Comparison of ENCODE assay signal across 15 cellular contexts in the genomic region with DNA sequence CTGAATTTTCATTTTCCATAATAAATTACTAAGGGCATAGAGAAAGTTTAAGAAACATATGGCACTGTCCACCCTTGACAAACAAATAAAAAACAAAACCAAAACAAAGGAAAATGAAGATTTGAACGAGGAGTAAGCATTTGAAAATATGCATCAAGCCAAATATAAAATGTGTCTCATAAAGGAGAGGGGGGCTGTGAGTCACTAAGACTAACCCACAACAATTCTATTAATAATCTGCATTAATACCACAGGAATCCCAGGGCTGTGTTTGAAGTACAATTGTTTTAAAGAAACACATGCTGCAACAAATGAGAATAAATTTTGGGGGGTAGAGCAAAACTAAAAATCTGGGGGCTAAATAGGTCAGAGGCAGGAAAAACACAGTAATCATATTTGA. TPM values are rescaled to one million over a fixed set of nuclear protein-coding genes. Genes with fewer than 3 reads are reported as not detected.
A peak's percentile ranks its signal among the peaks of the same experiment; 100 is the strongest.
DNase-seq lines count a peak whose midpoint lies in the region; ATAC-seq and TF ChIP-seq lines count a peak whose summit lies in the region.
"Had no signal": no experiment of that assay in that cellular context is flagged by ENCODE, and none has a peak within 500 bp of the region (broad histone marks: within the 10 kb centered on the region; RNA-seq: fewer than 3 reads in every experiment).

No MANE protein-coding gene starts in this region.

- peaks cover 59% of the 10 kb centered on the region for H3K4me1 Mint-ChIP-seq in activated T-helper 17 cell treated with anti-CD3 and anti-CD28 coated beads, Interleukin-2, amount 50 U/mL, for 72 hours

- TF ChIP-seq RAD21 in IMR-90 (IDR thresholded peaks at IDR 0.05; ENCODE audit: low read length): no peak

- no peak overlapping the region for H4K91ac ChIP-seq in IMR-90 (ENCODE audit: insufficient read depth, low read depth, low read length)

- no peak overlapping the region for H3K56ac ChIP-seq in IMR-90 (ENCODE audit: extremely low read depth, insufficient read depth, low read length)

- no peak overlapping the region for H3K18ac ChIP-seq in IMR-90 (ENCODE audit: low read depth, low read length)

- ATAC-seq in IMR-90 (ENCODE audit: low read depth) (peak; percentile 42; the same call in 1 of the 2 replicates), HG03442 (IDR thresholded peaks at IDR 0.05; ENCODE audit: unreplicated experiment) (no peak)
- no peak for ATAC-seq in activated T-helper 17 cell treated with anti-CD3 and anti-CD28 coated beads, Interleukin-2, amount 50 U/mL, for 72 hours (replicated peaks)
- ATAC-seq: HCT116 had no signal

- H3K4me3 ChIP-seq in BLaER1: no peak overlapping the region
- H3K4me3 ChIP-seq in IMR-90 (ENCODE audit: insufficient read depth, low read depth, low read length): no peak overlapping the region
- H3K4me3 ChIP-seq: esophagus squamous epithelium had no signal

- H3K23ac ChIP-seq in IMR-90 (ENCODE audit: low read depth, low read length): no peak overlapping the region

- no peak overlapping the region for H2AK9ac ChIP-seq in IMR-90 (replicated peaks; ENCODE audit: low read depth, low read length, poor library complexity)

- H3K27ac ChIP-seq in BLaER1: peak overlapping the region; percentile 15
- H3K27ac ChIP-seq in IMR-90 (ENCODE audit: insufficient read depth, low read length): no peak overlapping the region
- H3K27ac ChIP-seq: esophagus squamous epithelium, WERI-Rb-1 had no signal

- in situ Hi-C loops in IMR-90 (cut with MboI; ENCODE audit: low sequenced_read_pairs): no loop called here

- H2BK15ac ChIP-seq in IMR-90 (ENCODE audit: low read depth, low read length): no peak overlapping the region

- H2AK5ac ChIP-seq in IMR-90 (ENCODE audit: low read depth, low read length): no peak overlapping the region

- no peaks in the 10 kb centered on the region for H4K20me1 ChIP-seq in BLaER1
- H4K20me1 ChIP-seq in IMR-90 (ENCODE audit: insufficient read depth, low read length): no peaks in the 10 kb centered on the region

- H3K79me1 ChIP-seq in IMR-90 (ENCODE audit: low read depth in 1 of 2, low read length in 2 of 2): no peaks in the 10 kb centered on the region

- WGBS in IMR-90 (ENCODE audit: extremely low coverage in 2 of 2, insufficient read length in 1 of 2), 2 experiments: no CpG with 5 or more reads among the region's 1 CpG

- no peak overlapping the region for H3K27ac Mint-ChIP-seq in activated T-helper 17 cell treated with anti-CD3 and anti-CD28 coated beads, Interleukin-2, amount 50 U/mL, for 72 hours

- H3K36me3 ChIP-seq in BLaER1: no peaks in the 10 kb centered on the region
- H3K36me3 ChIP-seq in IMR-90 (ENCODE audit: control insufficient read depth, insufficient read depth, low read length): no peaks in the 10 kb centered on the region
- H3K36me3 ChIP-seq: WERI-Rb-1 had no signal

- H3K14ac ChIP-seq in IMR-90 (replicated peaks; ENCODE audit: low read depth, low read length): no peak overlapping the region

- H3K9me3 ChIP-seq in BLaER1: peaks cover 13% of the 10 kb centered on the region
- H3K9me3 ChIP-seq in IMR-90 (ENCODE audit: control insufficient read depth, insufficient read depth, low read length): no peaks in the 10 kb centered on the region
- H3K9me3 ChIP-seq: esophagus squamous epithelium had no signal

- H3K4me2 ChIP-seq in BLaER1 (peak overlapping the region; percentile 44), IMR-90 (ENCODE audit: low read depth, low read length) (no peak overlapping the region)

- peaks cover 27% of the 10 kb centered on the region for H3K4me1 ChIP-seq in BLaER1
- H3K4me1 ChIP-seq in IMR-90 (ENCODE audit: control insufficient read depth, insufficient read depth, low read length): 0 out of 2 replicates have a peak, but pooled peaks cover 1% of the 10 kb centered on the region

- no peaks in the 10 kb centered on the region for H3K36me3 Mint-ChIP-seq in activated T-helper 17 cell treated with anti-CD3 and anti-CD28 coated beads, Interleukin-2, amount 50 U/mL, for 72 hours (ENCODE audit: low read depth)

- POLR2A ChIA-PET in IMR-90 (lab: Charles Lee; ENCODE audit: unreplicated experiment): no interaction called here

- no peak overlapping the region for H2BK120ac ChIP-seq in IMR-90 (ENCODE audit: low read depth, low read length)

- BruUV-seq in IMR-90 (replicated peaks; lab: Mats Ljungman, UMichigan): no TSS peak

- H3K9me1 ChIP-seq in IMR-90 (ENCODE audit: insufficient read depth, low read length): no peaks in the 10 kb centered on the region; the same call in 1 of the 2 replicates

- no peak overlapping the region for H2BK20ac ChIP-seq in IMR-90 (ENCODE audit: low read depth, low read length)

- no peak overlapping the region for H2AFZ ChIP-seq in IMR-90 (replicated peaks; ENCODE audit: low read length, poor library complexity)

- no peaks in the 10 kb centered on the region for H3K27me3 Mint-ChIP-seq in activated T-helper 17 cell treated with anti-CD3 and anti-CD28 coated beads, Interleukin-2, amount 50 U/mL, for 72 hours

- no peak overlapping the region for H4K5ac ChIP-seq in IMR-90 (ENCODE audit: low read depth, low read length)

- peaks cover 13% of the 10 kb centered on the region for H3K9me3 Mint-ChIP-seq in activated T-helper 17 cell treated with anti-CD3 and anti-CD28 coated beads, Interleukin-2, amount 50 U/mL, for 72 hours

- peak; percentile 50 for DNase-seq in IMR-90
- peak; percentile 62 for DNase-seq in hepatic stellate cell (ENCODE audit: low spot score)
- DNase-seq in NCI-H1105 (lab: John Stamatoyannopoulos, UW): no peak
- DNase-seq in NCI-H1930 (lab: John Stamatoyannopoulos, UW): no peak
- no peak for DNase-seq in NCI-H748 treated with DMSO at 0.1 percent for 48 hours (lab: John Stamatoyannopoulos, UW)
- DNase-seq: activated T-cell treated with anti-CD3 and anti-CD28 coated beads, Interleukin-2, amount 50 U/mL, for 1 hour; esophagus squamous epithelium; NCI-H1436; NCI-H69; stimulated activated naive CD4-positive, alpha-beta T cell; WERI-Rb-1 had no signal

- peak overlapping the region; percentile 87 for H3K4me3 Mint-ChIP-seq in activated T-helper 17 cell treated with anti-CD3 and anti-CD28 coated beads, Interleukin-2, amount 50 U/mL, for 72 hours

- CTCF ChIA-PET in IMR-90 (lab: Yijun Ruan, JAX): no interaction called here

- dilution Hi-C loops in IMR-90 (cut with HindIII; ENCODE audit: low sequenced_read_pairs, unreplicated experiment): no loop called here

- H3K27me3 ChIP-seq in BLaER1 (no peaks in the 10 kb centered on the region), IMR-90 (ENCODE audit: control insufficient read depth, insufficient read depth, low read length) (no peaks in the 10 kb centered on the region)
- H3K27me3 ChIP-seq: esophagus squamous epithelium had no signal

- H4K8ac ChIP-seq in IMR-90 (ENCODE audit: low read depth in 2 of 2, low read length in 2 of 2): no peak overlapping the region

- TF ChIP-seq CTCF in IMR-90 (conservative IDR thresholded peaks at IDR 0.05; ENCODE audit: low read depth, low read length): no peak

- no peak overlapping the region for H2BK5ac ChIP-seq in IMR-90 (ENCODE audit: low read depth, low read length, poor library complexity, severe bottlenecking)

- H3K9ac ChIP-seq in BLaER1 (no peak overlapping the region; the same call in 1 of the 2 replicates), IMR-90 (ENCODE audit: low read depth, low read length) (no peak overlapping the region)

- TF ChIP-seq POLR2A in IMR-90 (IDR thresholded peaks at IDR 0.05; ENCODE audit: low read depth, low read length): no peak

- intact Hi-C loops in IMR-90 (cut with micrococcal nuclease): no loop called here

- H3K4ac ChIP-seq in IMR-90 (ENCODE audit: low read depth, low read length): no peak overlapping the region

TF ChIP-seq in IMR-90, 13 proteins besides CTCF, POLR2A, EP300 and RAD21:
- TF ChIP-seq SMC3 (IDR thresholded peaks at IDR 0.05; ENCODE audit: low read depth, low read length): no peak

RNA-seq across cellular contexts. Expression of a gene that starts 53.8 kb away (rescaled TPM):
- 48.9 and 50.3 TPM in 2 replicates for total RNA-seq in IMR-90 (2012; rRNA removed)
- 5.7 and 7.5 TPM in 2 replicates for polyA plus RNA-seq in IMR-90 (2012; rRNA removed)
- polyA plus RNA-seq in IMR-90 (2012; cell fraction: cytosol; rRNA removed): 1.3 and 1.5 TPM in 2 replicates
- 1.6 and 9.7 TPM in 2 replicates for polyA plus RNA-seq in IMR-90 (2012; cell fraction: nucleus; rRNA removed; ENCODE audit: low replicate concordance)
- 100 to 1,000 TPM; 168 to 190 TPM for total RNA-seq in activated T-helper 17 cell treated with anti-CD3 and anti-CD28 coated beads, Interleukin-2, amount 50 U/mL, for 72 hours

Comparison
In these comparisons a context has a peak if more than half of its experiments do, and no peak if none do; other contexts are left out.
1. DNase-seq: peak in IMR-90 (single experiment) and hepatic stellate cell (single experiment); none in NCI-H1105 (single experiment), NCI-H1930 (0 of 2) and NCI-H748 treated with DMSO at 0.1 percent for 48 hours (single experiment).